In genomic region chr17:19978803-19979202, GRCh38 we compare ENCODE assay signal across 8 cellular contexts. TPM values are rescaled to one million over a fixed set of nuclear protein-coding genes. Genes with fewer than 3 reads are reported as not detected.
A peak's percentile ranks its signal among the peaks of the same experiment; 100 is the strongest.
DNase-seq lines count a peak whose midpoint lies in the region; ATAC-seq and TF ChIP-seq lines count a peak whose summit lies in the region.
"Had no signal": no experiment of that assay in that cellular context is flagged by ENCODE, and none has a peak within 500 bp of the region (broad histone marks: within the 10 kb centered on the region; RNA-seq: fewer than 3 reads in every experiment).

No MANE protein-coding gene starts in this region.

- no peak for ATAC-seq in GM19023 (IDR thresholded peaks at IDR 0.05; ENCODE audit: unreplicated experiment)

- H3K4me3 ChIP-seq in H7 (ENCODE audit: insufficient read depth, low read depth, low read length) (peak overlapping the region; percentile 78; the same call in 1 of the 2 replicates), OCI-LY3 (ENCODE audit: low read length) (peak overlapping the region; percentile 92), skin epidermis (peak overlapping the region in 3 of 7 experiments; percentile 79 to 96 (median 89)), WERI-Rb-1 (ENCODE audit: low read depth, low read length) (no peak overlapping the region)
- H3K4me3 ChIP-seq in effector memory CD4-positive, alpha-beta T cell (ENCODE audit: insufficient read depth, low read depth, low read length, poor library complexity, severe bottlenecking): no peak overlapping the region

- no peak overlapping the region for H2AFZ ChIP-seq in OCI-LY3 (ENCODE audit: low read depth, low read length)

- H3K27me3 ChIP-seq in H7 (ENCODE audit: control insufficient read depth, insufficient read depth, low read length) (no peaks in the 10 kb centered on the region), OCI-LY3 (ENCODE audit: low read depth, low read length) (no peaks in the 10 kb centered on the region), WERI-Rb-1 (ENCODE audit: insufficient read depth, low read depth, severe bottlenecking) (no peaks in the 10 kb centered on the region)
- no peaks in the 10 kb centered on the region for H3K27me3 ChIP-seq in effector memory CD4-positive, alpha-beta T cell (replicated peaks; ENCODE audit: control insufficient read depth, insufficient read depth, low read length, poor library complexity, severe bottlenecking)

- H3K27ac ChIP-seq in OCI-LY3 (ENCODE audit: low read length) (peak overlapping the region; percentile 81), skin epidermis (peak overlapping the region in 14 of 21 experiments; percentile 85 to 98 (median 96)), WERI-Rb-1 (no peak overlapping the region)
- peak overlapping the region; percentile 90 for H3K27ac ChIP-seq in effector memory CD4-positive, alpha-beta T cell (ENCODE audit: insufficient read depth, low read length, poor library complexity, severe bottlenecking)

- no peak for DNase-seq in H7
- no peak for DNase-seq in effector memory CD4-positive, alpha-beta T cell
- no peak for DNase-seq in NCI-H2196 treated with DMSO at 0.1 percent for 48 hours (lab: John Stamatoyannopoulos, UW; ENCODE audit: unreplicated experiment)
- DNase-seq in WERI-Rb-1: no peak
- DNase-seq: NK-92 treated with Interleukin-12 subunit alpha and Interleukin-12 subunit beta, amount 100 ng/mL, for 24 hours had no signal

- H3K36me3 ChIP-seq in H7 (replicated peaks; ENCODE audit: control insufficient read depth, insufficient read depth, low read length) (no peaks in the 10 kb centered on the region), OCI-LY3 (replicated peaks; ENCODE audit: low read depth, low read length) (no peaks in the 10 kb centered on the region), WERI-Rb-1 (peaks cover 19% of the 10 kb centered on the region)
- H3K36me3 ChIP-seq in effector memory CD4-positive, alpha-beta T cell (ENCODE audit: control insufficient read depth, insufficient read depth, low read length): no peaks in the 10 kb centered on the region

- no peak for TF ChIP-seq CTCF in OCI-LY3 (IDR thresholded peaks at IDR 0.05; ENCODE audit: low read depth, low read length)
- no peak for TF ChIP-seq CTCF in WERI-Rb-1 (IDR thresholded peaks at IDR 0.05; ENCODE audit: low read depth, low read length)

- no peak overlapping the region for H3K9ac ChIP-seq in OCI-LY3 (ENCODE audit: low read length)

- peaks cover 3% of the 10 kb centered on the region; the same call in 1 of the 2 replicates for H3K4me1 ChIP-seq in OCI-LY3 (ENCODE audit: low read length)
- H3K4me1 ChIP-seq in effector memory CD4-positive, alpha-beta T cell (ENCODE audit: control insufficient read depth, insufficient read depth, low read length, poor library complexity, severe bottlenecking): no peaks in the 10 kb centered on the region

- H4K20me1 ChIP-seq in OCI-LY3 (ENCODE audit: insufficient read depth, low read length): no peaks in the 10 kb centered on the region

- peaks cover 38% of the 10 kb centered on the region for H3K79me2 ChIP-seq in OCI-LY3 (ENCODE audit: low read length)

- H3K9me3 ChIP-seq in OCI-LY3 (ENCODE audit: insufficient read depth, low read length): no peaks in the 10 kb centered on the region
- H3K9me3 ChIP-seq in effector memory CD4-positive, alpha-beta T cell (ENCODE audit: control insufficient read depth, low read length): no peaks in the 10 kb centered on the region
- H3K9me3 ChIP-seq in WERI-Rb-1 (ENCODE audit: severe bottlenecking): peaks cover 9% of the 10 kb centered on the region

- peak overlapping the region; percentile 74 for H3K4me2 ChIP-seq in OCI-LY3 (ENCODE audit: low read length)

RNA-seq across cellular contexts. Expression of gene AKAP10, which starts 1.2 kb away (rescaled TPM):
- total RNA-seq in H7 (2014; rRNA removed; shearing (Covaris generic)): 12.8 and 18.7 TPM in 2 replicates

RNA-seq across cellular contexts. Expression of gene SPECC1, which starts 30.4 kb away (rescaled TPM):
- 54.1 and 101 TPM in 2 replicates for total RNA-seq in H7 (2014; rRNA removed; shearing (Covaris generic))

Comparison
In these comparisons a context has a peak if more than half of its experiments do, and no peak if none do; other contexts are left out.
1. H3K4me3 ChIP-seq: peak in H7 (single experiment) and OCI-LY3 (single experiment); none in effector memory CD4-positive, alpha-beta T cell (single experiment) and WERI-Rb-1 (single experiment).